In genomic region chr2:159066541-159067156, GRCh38 we compare ENCODE assay signal across 23 cellular contexts.
DNase-seq lines count a peak whose midpoint lies in the region; FAIRE-seq and TF ChIP-seq lines count a peak whose summit lies in the region.
"Had no signal": no experiment of that assay in that cellular context is flagged by ENCODE, and none has a peak within 500 bp of the region (broad histone marks: within the 10 kb centered on the region; RNA-seq: fewer than 3 reads in every experiment).

No MANE protein-coding gene starts in this region.

- H3K4me3 ChIP-seq in bronchial epithelial cell (ENCODE audit: low read depth, low read length): no peak overlapping the region
- H3K4me3 ChIP-seq in sigmoid colon: no peak overlapping the region
- H3K4me3 ChIP-seq: A549, body of pancreas, upper lobe of left lung had no signal

- no peak for TF ChIP-seq EP300 in sigmoid colon (IDR thresholded peaks at IDR 0.05)

- peaks cover 0 to 63% (median 57%) of the 10 kb centered on the region in 4 donors for H3K4me1 ChIP-seq in sigmoid colon

- DNase-seq in NCI-H748 (lab: John Stamatoyannopoulos, UW; ENCODE audit: unreplicated experiment) (peak; percentile 21), NCI-H748 treated with DMSO at 0.1 percent for 48 hours (lab: John Stamatoyannopoulos, UW) (no peak), NCI-H2196 (lab: John Stamatoyannopoulos, UW; ENCODE audit: unreplicated experiment) (peak; percentile 35), bronchial epithelial cell (ENCODE audit: low read depth) (peak; percentile 76), sigmoid colon (no peak), DMS53 treated with DMSO at 0.1 percent for 48 hours (lab: John Stamatoyannopoulos, UW; ENCODE audit: unreplicated experiment) (no peak), SW 1271 (lab: John Stamatoyannopoulos, UW) (no peak), NCI-H187 treated with DMSO at 0.1 percent for 48 hours (lab: John Stamatoyannopoulos, UW) (no peak)
- DNase-seq: activated CD4-positive, alpha-beta T cell treated with anti-CD3 and anti-CD28 coated beads, Interleukin-2, amount 50 U/mL, for 48 hours; activated CD4-positive, CD25-positive, alpha-beta regulatory T cell; activated gamma-delta T cell; body of pancreas; Caco-2; effector memory CD4-positive, alpha-beta T cell; glutamatergic neuron; GOT3; natural killer cell; NCI-H1436 treated with DMSO at 0.1 percent for 48 hours; NCI-H446; RPMI8226; T-helper 9 cell; upper lobe of left lung had no signal

- H3K36me3 ChIP-seq in bronchial epithelial cell (ENCODE audit: control insufficient read depth, insufficient read depth, low read length) (no peaks in the 10 kb centered on the region), sigmoid colon (no peaks in the 10 kb centered on the region)

- peak overlapping the region in 3 of 4 donors; percentile 68 to 71 (median 71) for H3K27ac ChIP-seq in sigmoid colon
- H3K27ac ChIP-seq: upper lobe of left lung had no signal

- no peak for TF ChIP-seq POLR2A in sigmoid colon (IDR thresholded peaks at IDR 0.05)

- WGBS in sigmoid colon, 2 donors: 83 to 85% methylated on average over 1 of the region's 1 CpG

- FAIRE-seq in bronchial epithelial cell (lab: Jason Lieb, UNC): no peak
- FAIRE-seq: A549 had no signal

- intact Hi-C loops in sigmoid colon (cut with DNase I): no loop called here

- no peaks in the 10 kb centered on the region for H3K9me3 ChIP-seq in sigmoid colon
- H3K9me3 ChIP-seq: A549, body of pancreas, Caco-2, upper lobe of left lung had no signal

- no peak for TF ChIP-seq CTCF in bronchial epithelial cell (IDR thresholded peaks at IDR 0.05; ENCODE audit: insufficient read depth, low read length, severe bottlenecking)
- TF ChIP-seq CTCF in sigmoid colon (IDR thresholded peaks at IDR 0.05): no peak

- H3K27me3 ChIP-seq in bronchial epithelial cell (ENCODE audit: control insufficient read depth, insufficient read depth, low read length) (no peaks in the 10 kb centered on the region), sigmoid colon (no peaks in the 10 kb centered on the region)
- H3K27me3 ChIP-seq: body of pancreas, upper lobe of left lung had no signal

Comparison
In these comparisons a context has a peak if more than half of its experiments do, and no peak if none do; other contexts are left out.
1. DNase-seq: peak in NCI-H748 (single experiment), NCI-H2196 (single experiment) and bronchial epithelial cell (single experiment); none in NCI-H748 treated with DMSO at 0.1 percent for 48 hours (single experiment), sigmoid colon (single experiment), DMS53 treated with DMSO at 0.1 percent for 48 hours (single experiment), SW 1271 (0 of 2) and NCI-H187 treated with DMSO at 0.1 percent for 48 hours (single experiment).